Comparison of ENCODE assay signal across 24 cellular contexts in genomic region chr7:149782682-149783345, GRCh38.
"Had no signal": no experiment of that assay in that cellular context is flagged by ENCODE, and none has a peak within 500 bp of the region (broad histone marks: within the 10 kb centered on the region; RNA-seq: fewer than 3 reads in every experiment).

No MANE protein-coding gene starts in this region.

- H3K4me3 ChIP-seq: MG63 had no signal

- H3K9me3 ChIP-seq: MG63 had no signal

- DNase-seq: activated CD4-positive, alpha-beta T cell treated with anti-CD3 and anti-CD28 coated beads for 48 hours; activated CD4-positive, alpha-beta T cell treated with anti-CD3 and anti-CD28 coated beads, Interleukin-2, amount 50 U/mL, for 4 hours; activated CD4-positive, CD25-positive, alpha-beta regulatory T cell treated with anti-CD3 and anti-CD28 coated beads, Interleukin-2, amount 50 U/mL, for 72 hours; activated CD8-positive, alpha-beta memory T cell treated with anti-CD3 and anti-CD28 coated beads, Interleukin-2, amount 50 U/mL, for 48 hours; activated CD8-positive, alpha-beta T cell treated with anti-CD3 and anti-CD28 coated beads, Interleukin-2, amount 10 ng/mL, durations not matched to agents 7 days and 5 days; activated naive CD4-positive, alpha-beta T cell; activated T-cell treated with anti-CD3 and anti-CD28 coated beads, Interleukin-2, amount 50 U/mL, for 1 hour; aorta; central memory CD4-positive, alpha-beta T cell; MG63; MV-4-11; NCI-H1092 treated with DMSO at 0.1 percent for 48 hours; NCI-H1417 treated with DMSO at 0.1 percent for 48 hours; NCI-H1694; NCI-H2107; NCI-H2171 treated with DMSO at 0.1 percent for 48 hours; NCI-H345; NCI-H510A; NCI-H526 treated with DMSO at 0.1 percent for 48 hours; NK-92 treated with Interleukin-12 subunit alpha and Interleukin-12 subunit beta, amount 100 ng/mL, for 24 hours; OCI-M1; SHP77 treated with DMSO at 0.1 percent for 48 hours had no signal

- H3K36me3 ChIP-seq: MG63 had no signal

- ATAC-seq: activated CD8-positive, alpha-beta T cell treated with anti-CD3 and anti-CD28 coated beads, Interleukin-2, amount 10 ng/mL, durations not matched to agents 7 days and 5 days; Panc1 had no signal

- H3K27ac ChIP-seq: RWPE1 had no signal

- H3K27me3 ChIP-seq: MG63 had no signal
